ENCODE assay signal across 18 cellular contexts in genomic region chr7:45221896-45222604, GRCh38.
A peak's percentile ranks its signal among the peaks of the same experiment; 100 is the strongest.
DNase-seq lines count a peak whose midpoint lies in the region; ATAC-seq, FAIRE-seq and TF ChIP-seq lines count a peak whose summit lies in the region.
"Had no signal": no experiment of that assay in that cellular context is flagged by ENCODE, and none has a peak within 500 bp of the region (broad histone marks: within the 10 kb centered on the region; RNA-seq: fewer than 3 reads in every experiment).

No MANE protein-coding gene starts in this region.

- WGBS in H9 (ENCODE audit: extremely low coverage, insufficient read length, low lambda C conversion rate), result no CpG with 5 or more reads among the region's 7 CpGs
- 0% methylated on average over 7 of the region's 7 CpGs for WGBS in K562 (ENCODE audit: insufficient coverage, low coverage, missing lambda C conversion rate)
- 84% methylated on average over 7 of the region's 7 CpGs; no CpG with 5 or more reads in 1 of the 2 donors for WGBS in transverse colon (ENCODE audit: low coverage in 1 of 2), 2 donors
- 87% methylated on average over 7 of the region's 7 CpGs for WGBS in mammary epithelial cell (ENCODE audit: low coverage, missing lambda C conversion rate)

- H3K9me3 ChIP-seq in H9 (ENCODE audit: control insufficient read depth, low read depth, low read length) (no peaks in the 10 kb centered on the region), K562 (replicated peaks; ENCODE audit: control insufficient read depth, insufficient read depth, low read depth, low read length) (no peaks in the 10 kb centered on the region), transverse colon (no peaks in the 10 kb centered on the region), mammary epithelial cell (replicated peaks; ENCODE audit: insufficient read depth, low read length) (no peaks in the 10 kb centered on the region)
- H3K9me3 ChIP-seq: HAP-1 had no signal

- H3K56ac ChIP-seq in H9 (ENCODE audit: insufficient read length, low read depth, low read length), result no peak overlapping the region

- no TSS peak for BruUV-seq in K562 (replicated peaks; lab: Mats Ljungman, UMichigan)
- BruUV-seq in mammary epithelial cell (replicated peaks; lab: Mats Ljungman, UMichigan), result no TSS peak

- CTCF ChIA-PET in K562 (lab: Yijun Ruan, JAX; ENCODE audit: low intra/inter-chr PET ratio), result no interaction called here
- CTCF ChIA-PET in mammary epithelial cell (lab: Charles Lee; ENCODE audit: low non-redundant PET), result no interaction called here

- TF ChIP-seq RAD21 in K562 (CRISPR knock-in tag; conservative IDR thresholded peaks at IDR 0.05 in 1 of 2, IDR thresholded peaks at IDR 0.05 in 1 of 2), result no peak

- H2BK15ac ChIP-seq in H9 (ENCODE audit: low read depth, low read length), result no peak overlapping the region

- H2BK5ac ChIP-seq in H9 (ENCODE audit: insufficient read length, low read length), result no peak overlapping the region

- dilution Hi-C loops in mammary epithelial cell (cut with HindIII; ENCODE audit: low sequenced_read_pairs), result no loop called here

- H3K4me3 ChIP-seq in K562, result no peak overlapping the region
- no peak overlapping the region for H3K4me3 ChIP-seq in transverse colon
- no peak overlapping the region for H3K4me3 ChIP-seq in mammary epithelial cell (replicated peaks in 1 of 3; ENCODE audit: insufficient read depth in 1 of 3, low read depth in 2 of 3, low read length in 3 of 3)
- H3K4me3 ChIP-seq: HAP-1 had no signal

- H3K9me3 Mint-ChIP-seq in H9, result no peaks in the 10 kb centered on the region
- H3K9me3 Mint-ChIP-seq: CD4-positive, alpha-beta T cell; HFFc6 had no signal

- no peak overlapping the region for H3K23ac ChIP-seq in H9 (ENCODE audit: insufficient read length, low read depth, low read length)

- no peak overlapping the region for H3K18ac ChIP-seq in H9 (ENCODE audit: insufficient read length, low read depth, low read length)

- H3K27me3 Mint-ChIP-seq in H9 (ENCODE audit: low read depth), result peaks cover 1% of the 10 kb centered on the region; the same call in 1 of the 2 replicates

- TF ChIP-seq POLR2A in K562 (conservative IDR thresholded peaks at IDR 0.05), result no peak
- no peak for TF ChIP-seq POLR2A in transverse colon (IDR thresholded peaks at IDR 0.05)

- TF ChIP-seq EP300 in K562 (IDR thresholded peaks at IDR 0.05; ENCODE audit: low read length) (no peak), transverse colon (IDR thresholded peaks at IDR 0.05; ENCODE audit: low read depth) (no peak)

- no peak overlapping the region for H3K4ac ChIP-seq in H9 (ENCODE audit: low read depth, low read length)

- H3K4me3 Mint-ChIP-seq in H9, result no peak overlapping the region
- H3K4me3 Mint-ChIP-seq: B cell; CD4-positive, alpha-beta T cell; HFFc6 had no signal

- no peak overlapping the region for H2AK5ac ChIP-seq in H9 (ENCODE audit: insufficient read length, low read length)

- in situ Hi-C loops in K562 (cut with MboI) (no loop called here), transverse colon (cut with MboI; ENCODE audit: low pct_ligation_motif_present in 1 of 4, low pct_unique_long_range_greater_than_20kb in 1 of 4, low sequenced_read_pairs in 3 of 4) (no loop called here), mammary epithelial cell (cut with MboI; ENCODE audit: low sequenced_read_pairs in 2 of 2) (no loop called here)

- H3K79me1 ChIP-seq in H9 (ENCODE audit: insufficient read depth, low read depth, low read length, poor library complexity, severe bottlenecking), result no peaks in the 10 kb centered on the region

- H3K36me3 ChIP-seq in K562 (ENCODE audit: control insufficient read depth, insufficient read depth, low read length) (no peaks in the 10 kb centered on the region), transverse colon (no peaks in the 10 kb centered on the region), mammary epithelial cell (ENCODE audit: insufficient read depth, low read length) (no peaks in the 10 kb centered on the region)
- H3K36me3 ChIP-seq: HAP-1 had no signal

- no peak overlapping the region for H2BK20ac ChIP-seq in H9 (ENCODE audit: low read depth, low read length, poor library complexity, severe bottlenecking)

- H3K27ac Mint-ChIP-seq in H9, result no peak overlapping the region; a peak in 1 of 7 replicates
- H3K27ac Mint-ChIP-seq: B cell; CD4-positive, alpha-beta T cell; HFFc6 had no signal

- H4K20me1 ChIP-seq in H9 (ENCODE audit: control insufficient read depth, insufficient read depth, insufficient read length) (no peaks in the 10 kb centered on the region), K562 (replicated peaks; ENCODE audit: control insufficient read depth, insufficient read depth, low read length) (peaks cover 5% of the 10 kb centered on the region), mammary epithelial cell (ENCODE audit: insufficient read depth, low read length) (no peaks in the 10 kb centered on the region)

- H3K4me1 ChIP-seq in H9 (ENCODE audit: insufficient read depth, low read length) (no peaks in the 10 kb centered on the region), K562 (replicated peaks in 1 of 2; ENCODE audit: control insufficient read depth in 2 of 2, insufficient read depth in 2 of 2, low read length in 2 of 2) (peaks cover 0 to 3% of the 10 kb centered on the region in 2 experiments; a peak in 1 of 5 replicates), transverse colon (no peaks in the 10 kb centered on the region), mammary epithelial cell (ENCODE audit: insufficient read depth, low read length) (no peaks in the 10 kb centered on the region)
- H3K4me1 ChIP-seq: HAP-1 had no signal

- POLR2A ChIA-PET in K562 (lab: Yijun Ruan, JAX), result no interaction called here

- no peaks in the 10 kb centered on the region for H3K9me1 ChIP-seq in K562 (ENCODE audit: control insufficient read depth, insufficient read depth, low read length)

- no peak overlapping the region for H4K8ac ChIP-seq in H9 (replicated peaks; ENCODE audit: insufficient read length, low read depth, low read length)

- peak; percentile 93 for DNase-seq in DMS 273 (lab: John Stamatoyannopoulos, UW; ENCODE audit: unreplicated experiment)
- DNase-seq in H9, result peak; percentile 15
- DNase-seq in K562 (ENCODE audit: extremely low read depth in 1 of 4, low spot score in 3 of 4), result no peak
- peak; percentile 25 for DNase-seq in islet precursor cell
- DNase-seq in transverse colon, result no peak
- no peak for DNase-seq in mammary epithelial cell
- DNase-seq in NCI-H345 (lab: John Stamatoyannopoulos, UW), result no peak
- DNase-seq: C1 segment of cervical spinal cord; Calu3; CD4-positive, alpha-beta T cell; DND-41; GF-D8; GOT3; HFFc6 had no signal

- no peak overlapping the region for H4K5ac ChIP-seq in H9 (ENCODE audit: insufficient read length, low read depth, low read length)

- no peaks in the 10 kb centered on the region for H3K23me2 ChIP-seq in H9 (ENCODE audit: insufficient read length, low read depth, low read length, poor library complexity, severe bottlenecking)

- no peak for FAIRE-seq in K562 (lab: Jason Lieb, UNC)
- FAIRE-seq: A204.1, GM19239 had no signal

- H2AFZ ChIP-seq in H9 (ENCODE audit: low read length) (no peak overlapping the region), K562 (ENCODE audit: low read depth, low read length) (no peak overlapping the region), mammary epithelial cell (ENCODE audit: low read depth, low read length) (no peak overlapping the region)

- peaks cover 12 to 31% of the 10 kb centered on the region in 2 experiments for H3K4me1 Mint-ChIP-seq in H9
- H3K4me1 Mint-ChIP-seq: B cell had no signal

- no peaks in the 10 kb centered on the region for H3K27me3 ChIP-seq in H9 (ENCODE audit: insufficient read depth, low read length)
- peaks cover 11 to 33% of the 10 kb centered on the region in 2 experiments for H3K27me3 ChIP-seq in K562 (ENCODE audit: control insufficient read depth in 2 of 2, insufficient read depth in 2 of 2, low read length in 2 of 2)
- H3K27me3 ChIP-seq in transverse colon, result peaks cover 9% of the 10 kb centered on the region
- peaks cover 3% of the 10 kb centered on the region for H3K27me3 ChIP-seq in mammary epithelial cell (ENCODE audit: insufficient read depth, low read length)

- no peak overlapping the region for H3K14ac ChIP-seq in H9 (ENCODE audit: insufficient read depth, low read length)

- intact Hi-C loops in K562 (cut with micrococcal nuclease) (no loop called here), transverse colon (cut with DNase I; ENCODE audit: low total_unique reads) (no loop called here), mammary epithelial cell (cut with micrococcal nuclease) (loop anchor here (10.0 kb wide), 1 partner anchor 717 kb away; no protein-coding TSS in a partner anchor)

- TF ChIP-seq CTCF in H9 (conservative IDR thresholded peaks at IDR 0.05) (no peak), K562 (IDR thresholded peaks at IDR 0.05 in 2 of 3, conservative IDR thresholded peaks at IDR 0.05 in 1 of 3; ENCODE audit: insufficient read depth in 2 of 3, low read depth in 1 of 3, low read length in 3 of 3) (no peak), transverse colon (IDR thresholded peaks at IDR 0.05) (no peak), mammary epithelial cell (conservative IDR thresholded peaks at IDR 0.05 in 1 of 2, IDR thresholded peaks at IDR 0.05 in 1 of 2; ENCODE audit: extremely low read depth in 1 of 2, insufficient read depth in 1 of 2, low read depth in 1 of 2, low read length in 2 of 2) (no peak)

- no peak overlapping the region for H4K91ac ChIP-seq in H9 (ENCODE audit: insufficient read length, low read depth, low read length)

- H3T11ph ChIP-seq in H9 (ENCODE audit: low read length), result no peak overlapping the region

- H3K4me2 ChIP-seq in H9 (ENCODE audit: insufficient read depth, insufficient read length, low read length) (no peak overlapping the region), K562 (ENCODE audit: insufficient read depth, low read length) (no peak overlapping the region), mammary epithelial cell (ENCODE audit: insufficient read depth, low read depth, low read length) (no peak overlapping the region)

- H2BK12ac ChIP-seq in H9 (ENCODE audit: insufficient read length, low read depth, low read length), result no peak overlapping the region

- no peaks in the 10 kb centered on the region for H3K36me3 Mint-ChIP-seq in H9 (ENCODE audit: insufficient read depth in 1 of 3, low read depth in 3 of 3)

- H3K27ac ChIP-seq in H9 (ENCODE audit: insufficient read length, low read depth, low read length) (no peak overlapping the region), K562 (ENCODE audit: extremely low read depth, low read depth, low read length) (no peak overlapping the region), transverse colon (no peak overlapping the region), mammary epithelial cell (ENCODE audit: insufficient read depth, low read depth, low read length) (no peak overlapping the region)

- ATAC-seq in K562, result no peak

- H3K9ac ChIP-seq in H9 (ENCODE audit: extremely low read depth, insufficient read length, low read length), result no peak overlapping the region
- H3K9ac ChIP-seq in K562 (ENCODE audit: insufficient read depth in 1 of 2, low read depth in 2 of 2, low read length in 2 of 2), result no peak overlapping the region
- H3K9ac ChIP-seq in mammary epithelial cell (ENCODE audit: insufficient read depth, low read length), result no peak overlapping the region

- H2BK120ac ChIP-seq in H9 (ENCODE audit: low read depth, low read length, poor library complexity, severe bottlenecking), result no peak overlapping the region

- H3K79me2 ChIP-seq in H9 (ENCODE audit: insufficient read depth, low read length), result no peaks in the 10 kb centered on the region
- no peaks in the 10 kb centered on the region for H3K79me2 ChIP-seq in K562 (ENCODE audit: control insufficient read depth, insufficient read depth, low read length)
- H3K79me2 ChIP-seq in mammary epithelial cell (ENCODE audit: insufficient read depth, low read length), result no peaks in the 10 kb centered on the region

Comparison
In these comparisons a context has a peak if more than half of its experiments do, and no peak if none do; other contexts are left out.
1. DNase-seq: peak in DMS 273 (single experiment), H9 (single experiment) and islet precursor cell (single experiment); none in K562 (0 of 4), transverse colon (single experiment), mammary epithelial cell (single experiment) and NCI-H345 (single experiment).